Comparison of ENCODE assay signal across 8 cellular contexts in genomic region chr18:67199993-67200617, GRCh38.
DNase-seq lines count a peak whose midpoint lies in the region; ATAC-seq, FAIRE-seq and TF ChIP-seq lines count a peak whose summit lies in the region.

No MANE protein-coding gene starts in this region.

- no peaks in the 10 kb centered on the region for H3K9me3 ChIP-seq in body of pancreas

- no peak for TF ChIP-seq POLR2A in body of pancreas (IDR thresholded peaks at IDR 0.05)

- no peaks in the 10 kb centered on the region for H3K4me1 Mint-ChIP-seq in activated naive CD8-positive, alpha-beta T cell treated with anti-CD3 and anti-CD28 coated beads for 36 hours

- 32 to 43% methylated on average over 3 of the region's 3 CpGs for WGBS in body of pancreas, 2 donors

- H3K27ac Mint-ChIP-seq in activated naive CD8-positive, alpha-beta T cell treated with anti-CD3 and anti-CD28 coated beads for 36 hours, result no peak overlapping the region

- H3K27me3 Mint-ChIP-seq in activated naive CD8-positive, alpha-beta T cell treated with anti-CD3 and anti-CD28 coated beads for 36 hours, result peaks cover 4% of the 10 kb centered on the region

- H3K4me1 ChIP-seq in body of pancreas, result no peaks in the 10 kb centered on the region

- no peaks in the 10 kb centered on the region for H3K9me3 Mint-ChIP-seq in activated naive CD8-positive, alpha-beta T cell treated with anti-CD3 and anti-CD28 coated beads for 36 hours

- ATAC-seq in GM19395 (IDR thresholded peaks at IDR 0.05; ENCODE audit: unreplicated experiment), result peak; percentile 97
- ATAC-seq in HG03342 (IDR thresholded peaks at IDR 0.05; ENCODE audit: unreplicated experiment), result peak; percentile 98
- ATAC-seq in body of pancreas, result peak; percentile 72

- no peak overlapping the region for H3K4me3 Mint-ChIP-seq in activated naive CD8-positive, alpha-beta T cell treated with anti-CD3 and anti-CD28 coated beads for 36 hours

- H3K4me3 ChIP-seq in body of pancreas (no peak overlapping the region), kidney epithelial cell (ENCODE audit: low read depth, low read length) (no peak overlapping the region)

- no peaks in the 10 kb centered on the region for H3K36me3 Mint-ChIP-seq in activated naive CD8-positive, alpha-beta T cell treated with anti-CD3 and anti-CD28 coated beads for 36 hours

- intact Hi-C loops in body of pancreas (cut with DNase I), result loop anchor here (5.0 kb wide), 1 partner anchor 93 kb away; no protein-coding TSS in a partner anchor

- no peaks in the 10 kb centered on the region for H3K27me3 ChIP-seq in body of pancreas
- no peaks in the 10 kb centered on the region for H3K27me3 ChIP-seq in kidney epithelial cell (ENCODE audit: control insufficient read depth, insufficient read depth, low read length)

- DNase-seq in DMS53 treated with DMSO at 0.1 percent for 48 hours (lab: John Stamatoyannopoulos, UW; ENCODE audit: unreplicated experiment) (peak; percentile 88), NCI-H2227 treated with DMSO at 0.1 percent for 48 hours (lab: John Stamatoyannopoulos, UW) (peak; percentile 65), body of pancreas (no peak), kidney epithelial cell (ENCODE audit: low read depth) (peak; percentile 28), urothelium cell line (ENCODE audit: low spot score) (peak; percentile 3)
- DNase-seq in activated naive CD8-positive, alpha-beta T cell treated with anti-CD3 and anti-CD28 coated beads for 36 hours, result no peak

- FAIRE-seq in urothelium cell line (lab: Jason Lieb, UNC), result no peak

- H3K36me3 ChIP-seq in body of pancreas (replicated peaks in 1 of 2; ENCODE audit: insufficient read depth in 1 of 2, low read depth in 2 of 2) (no peaks in the 10 kb centered on the region), kidney epithelial cell (ENCODE audit: control insufficient read depth, insufficient read depth, low read length) (no peaks in the 10 kb centered on the region)

- TF ChIP-seq CTCF in body of pancreas (IDR thresholded peaks at IDR 0.05) (peak; percentile 29 to 76 (median 67)), kidney epithelial cell (IDR thresholded peaks at IDR 0.05; ENCODE audit: insufficient read depth, low read length, poor library complexity, severe bottlenecking) (peak; percentile 46)

- no peak overlapping the region for H3K27ac ChIP-seq in body of pancreas

Comparison
In these comparisons a context has a peak if more than half of its experiments do, and no peak if none do; other contexts are left out.
1. DNase-seq: peak in DMS53 treated with DMSO at 0.1 percent for 48 hours (single experiment), NCI-H2227 treated with DMSO at 0.1 percent for 48 hours (single experiment), kidney epithelial cell (single experiment) and urothelium cell line (single experiment); none in body of pancreas (0 of 4) and activated naive CD8-positive, alpha-beta T cell treated with anti-CD3 and anti-CD28 coated beads for 36 hours (single experiment).
2. Peak in every context shown above with its lines, with median percentiles within 50 percentile points of each other: ATAC-seq.